Comparison of ENCODE assay signal across 1 cellular context in the genomic region with DNA sequence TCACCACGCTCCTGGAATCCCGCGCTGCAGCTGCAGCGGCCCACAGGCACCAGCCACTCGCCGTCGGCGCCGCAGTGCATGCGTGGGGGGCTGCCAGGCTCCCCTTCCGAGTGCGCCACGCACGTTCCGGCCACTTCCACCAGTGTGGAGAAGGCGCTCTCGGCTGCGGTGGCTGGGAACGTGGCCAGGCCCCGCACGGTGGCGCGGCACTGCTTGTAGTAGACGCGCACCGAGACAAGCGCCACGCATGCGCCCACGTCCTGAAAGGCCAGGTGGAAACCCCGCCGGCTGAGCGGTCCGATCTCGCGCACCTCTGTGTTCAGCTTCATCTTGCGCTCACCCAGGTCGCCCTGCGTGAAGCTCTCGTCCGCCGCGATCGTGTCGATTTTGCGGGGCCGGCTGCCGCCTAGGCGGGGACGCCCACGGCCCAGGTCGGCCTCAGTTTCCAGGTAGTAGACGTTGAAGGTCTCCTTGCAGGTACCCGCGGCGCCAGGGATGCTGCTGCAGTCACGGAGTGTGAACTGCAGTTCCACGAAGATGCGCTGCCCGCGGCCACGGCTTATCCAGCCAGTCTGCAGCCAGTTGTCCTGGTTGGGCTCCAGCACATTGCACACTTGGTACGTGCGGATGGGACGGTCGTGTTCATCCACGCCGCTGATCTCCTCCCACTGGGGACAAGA.
TF ChIP-seq lines count a peak whose summit lies in the region.

No MANE protein-coding gene starts in this region.

TF ChIP-seq in IMR-90, 13 proteins besides CTCF, POLR2A, EP300 and RAD21:
- no peak for TF ChIP-seq CEBPB (IDR thresholded peaks at IDR 0.05; ENCODE audit: low read depth, low read length)
- TF ChIP-seq MAFK (IDR thresholded peaks at IDR 0.05; ENCODE audit: low read depth, low read length) = no peak
- TF ChIP-seq RFX5 (IDR thresholded peaks at IDR 0.05; ENCODE audit: low read depth, low read length) = no peak
- no peak for TF ChIP-seq MXI1 (IDR thresholded peaks at IDR 0.05; ENCODE audit: borderline replicate concordance, low read depth, low read length)
- TF ChIP-seq NFE2L2 (IDR thresholded peaks at IDR 0.05; ENCODE audit: low read depth, low read length) = no peak
- TF ChIP-seq CHD1 (IDR thresholded peaks at IDR 0.05; ENCODE audit: low read depth, low read length) = no peak
- TF ChIP-seq, protein P1, sequence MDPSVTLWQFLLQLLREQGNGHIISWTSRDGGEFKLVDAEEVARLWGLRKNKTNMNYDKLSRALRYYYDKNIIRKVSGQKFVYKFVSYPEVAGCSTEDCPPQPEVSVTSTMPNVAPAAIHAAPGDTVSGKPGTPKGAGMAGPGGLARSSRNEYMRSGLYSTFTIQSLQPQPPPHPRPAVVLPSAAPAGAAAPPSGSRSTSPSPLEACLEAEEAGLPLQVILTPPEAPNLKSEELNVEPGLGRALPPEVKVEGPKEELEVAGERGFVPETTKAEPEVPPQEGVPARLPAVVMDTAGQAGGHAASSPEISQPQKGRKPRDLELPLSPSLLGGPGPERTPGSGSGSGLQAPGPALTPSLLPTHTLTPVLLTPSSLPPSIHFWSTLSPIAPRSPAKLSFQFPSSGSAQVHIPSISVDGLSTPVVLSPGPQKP (IDR thresholded peaks at IDR 0.05; ENCODE audit: borderline replicate concordance, low read depth, low read length) = no peak
- no peak for TF ChIP-seq RCOR1 (IDR thresholded peaks at IDR 0.05; ENCODE audit: insufficient replicate concordance, low read length)
- TF ChIP-seq, protein P2, sequence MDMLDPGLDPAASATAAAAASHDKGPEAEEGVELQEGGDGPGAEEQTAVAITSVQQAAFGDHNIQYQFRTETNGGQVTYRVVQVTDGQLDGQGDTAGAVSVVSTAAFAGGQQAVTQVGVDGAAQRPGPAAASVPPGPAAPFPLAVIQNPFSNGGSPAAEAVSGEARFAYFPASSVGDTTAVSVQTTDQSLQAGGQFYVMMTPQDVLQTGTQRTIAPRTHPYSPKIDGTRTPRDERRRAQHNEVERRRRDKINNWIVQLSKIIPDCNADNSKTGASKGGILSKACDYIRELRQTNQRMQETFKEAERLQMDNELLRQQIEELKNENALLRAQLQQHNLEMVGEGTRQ (IDR thresholded peaks at IDR 0.05; ENCODE audit: low read depth, low read length) = no peak
- no peak for TF ChIP-seq FOS (IDR thresholded peaks at IDR 0.05; ENCODE audit: low read depth, low read length)
